1 cellular context compared by ENCODE assay signal in the genomic region with DNA sequence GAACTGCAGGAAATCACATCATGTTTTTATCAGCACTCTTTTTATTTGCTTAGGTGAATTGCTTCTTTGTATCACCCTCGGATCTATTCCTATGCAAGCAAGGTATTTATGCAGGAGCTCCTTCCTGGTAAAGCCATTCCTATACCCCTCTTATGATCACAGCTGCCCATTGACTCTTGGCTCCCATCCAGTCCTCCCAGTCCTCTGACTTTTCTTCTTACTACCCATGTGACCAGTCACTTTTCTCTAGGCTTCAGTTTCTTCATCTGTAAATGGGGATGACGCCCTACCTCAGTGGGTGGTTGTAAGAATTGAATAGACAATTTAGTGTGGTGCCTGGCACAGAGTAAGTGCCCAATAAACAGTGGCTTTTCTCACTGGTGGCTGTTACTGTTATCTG.
A peak's percentile ranks its signal among the peaks of the same experiment; 100 is the strongest.
TF ChIP-seq lines count a peak whose summit lies in the region.

No MANE protein-coding gene starts in this region.

TF ChIP-seq in H1, 55 proteins besides CTCF, POLR2A, EP300 and RAD21:
- TF ChIP-seq KDM4A (IDR thresholded peaks at IDR 0.05; ENCODE audit: low read depth, low read length, severe bottlenecking): no peak
- no peak for TF ChIP-seq SRF (IDR thresholded peaks at IDR 0.05; ENCODE audit: low read depth, low read length)
- no peak for TF ChIP-seq TEAD4 (IDR thresholded peaks at IDR 0.05; ENCODE audit: low read depth, low read length)
- TF ChIP-seq NRF1 (IDR thresholded peaks at IDR 0.05; ENCODE audit: low read depth, low read length): no peak
- TF ChIP-seq KDM1A (IDR thresholded peaks at IDR 0.05; ENCODE audit: borderline replicate concordance, low read length): peak; percentile 65; the same call in 1 of the 2 replicates
- TF ChIP-seq POLR2AphosphoS5 (IDR thresholded peaks at IDR 0.05; ENCODE audit: low read depth, low read length): no peak
- no peak for TF ChIP-seq MAFK (IDR thresholded peaks at IDR 0.05; ENCODE audit: low read depth, low read length)
